Comparison of ENCODE assay signal across 21 cellular contexts in the genomic region with DNA sequence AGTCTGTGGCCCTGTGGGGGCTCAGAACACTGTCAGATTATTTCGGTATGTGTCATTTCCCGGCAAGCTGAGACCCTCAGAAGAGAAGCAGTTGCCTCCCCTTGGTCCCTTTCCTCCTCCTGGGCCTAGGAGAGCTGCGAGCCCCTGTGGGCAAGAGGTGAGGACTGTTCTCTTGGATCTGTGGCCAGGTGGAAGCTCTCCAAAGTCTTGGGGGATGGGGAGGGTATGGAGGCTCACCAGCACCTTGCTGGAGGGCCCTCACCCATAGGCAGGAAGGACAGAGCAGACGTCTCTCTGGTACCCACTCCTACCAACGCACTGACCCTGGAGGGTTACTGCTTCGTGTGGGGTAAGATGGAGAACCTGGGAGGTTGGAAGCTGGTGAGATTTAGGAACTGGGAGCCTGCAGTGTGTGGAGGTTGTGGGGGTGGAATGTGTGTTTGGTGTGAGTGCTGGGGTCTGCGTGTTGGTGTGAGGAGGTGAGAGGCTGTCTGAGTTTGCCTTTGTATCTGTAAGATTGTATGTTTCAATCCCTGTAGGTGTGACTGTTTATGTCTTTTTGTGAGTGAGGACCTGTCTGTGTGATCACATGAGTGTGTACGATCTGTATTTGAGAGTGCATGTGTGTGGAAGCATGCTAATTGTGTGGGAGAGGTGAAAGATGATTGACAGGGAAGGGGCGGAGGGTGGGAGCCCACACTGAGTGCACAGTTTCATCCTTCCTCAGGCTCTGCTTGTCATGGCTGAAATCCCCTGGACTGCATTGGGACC. TPM values are rescaled to one million over a fixed set of nuclear protein-coding genes. Genes with fewer than 3 reads are reported as not detected.
DNase-seq lines count a peak whose midpoint lies in the region; ATAC-seq, FAIRE-seq and TF ChIP-seq lines count a peak whose summit lies in the region.
"Had no signal": no experiment of that assay in that cellular context is flagged by ENCODE, and none has a peak within 500 bp of the region (broad histone marks: within the 10 kb centered on the region; RNA-seq: fewer than 3 reads in every experiment).

No MANE protein-coding gene starts in this region.

- H3K9me2 ChIP-seq in OCI-LY1 (ENCODE audit: low read depth, low read length) = no peaks in the 10 kb centered on the region

- H3K4me3 Mint-ChIP-seq in activated naive CD4-positive, alpha-beta T cell treated with anti-CD3 and anti-CD28 coated beads, Interleukin-2, amount 10 ng/mL, durations not matched to agents 7 days and 5 days = no peak overlapping the region
- H3K4me3 Mint-ChIP-seq: activated naive CD4-positive, alpha-beta T cell treated with anti-CD3 and anti-CD28 coated beads for 36 hours had no signal

- no peak overlapping the region for H2AFZ ChIP-seq in OCI-LY1 (ENCODE audit: low read length)

- no peaks in the 10 kb centered on the region for H3K36me3 ChIP-seq in OCI-LY1 (ENCODE audit: insufficient read depth, low read length)
- H3K36me3 ChIP-seq: ovary, sigmoid colon had no signal

- H3K27ac Mint-ChIP-seq in activated naive CD4-positive, alpha-beta T cell treated with anti-CD3 and anti-CD28 coated beads, Interleukin-2, amount 10 ng/mL, durations not matched to agents 7 days and 5 days = no peak overlapping the region
- H3K27ac Mint-ChIP-seq: activated naive CD4-positive, alpha-beta T cell treated with anti-CD3 and anti-CD28 coated beads for 36 hours had no signal

- peaks cover 77% of the 10 kb centered on the region for H3K4me1 ChIP-seq in OCI-LY1 (ENCODE audit: insufficient read depth, low read length, severe bottlenecking)

- H3K4me2 ChIP-seq in OCI-LY1 (ENCODE audit: low read length) = no peak overlapping the region

- H4K20me1 ChIP-seq in OCI-LY1 (ENCODE audit: insufficient read depth, low read length) = no peaks in the 10 kb centered on the region

- CTCF ChIA-PET in activated naive CD4-positive, alpha-beta T cell treated with anti-CD3 and anti-CD28 coated beads, Interleukin-2, amount 10 ng/mL, durations not matched to agents 7 days and 5 days (lab: Charles Lee) = interaction anchor here (1.1 to 1.7 kb wide), 2 partner anchors 9 to 23 kb away, joined by 3 to 7 read pairs; no protein-coding TSS in a partner anchor

- H3K9me3 ChIP-seq in OCI-LY1 (ENCODE audit: low read length) = no peaks in the 10 kb centered on the region
- H3K9me3 ChIP-seq: mucosa of descending colon, ovary, sigmoid colon had no signal

- no peaks in the 10 kb centered on the region for H3K36me3 Mint-ChIP-seq in activated naive CD4-positive, alpha-beta T cell treated with anti-CD3 and anti-CD28 coated beads, Interleukin-2, amount 10 ng/mL, durations not matched to agents 7 days and 5 days

- no peak for ATAC-seq in HG03159 (IDR thresholded peaks at IDR 0.05; ENCODE audit: unreplicated experiment)
- ATAC-seq: mucosa of descending colon had no signal

- no peak overlapping the region for H3K9ac ChIP-seq in OCI-LY1 (ENCODE audit: low read length)

- peaks cover 20% of the 10 kb centered on the region for H3K4me1 Mint-ChIP-seq in activated naive CD4-positive, alpha-beta T cell treated with anti-CD3 and anti-CD28 coated beads, Interleukin-2, amount 10 ng/mL, durations not matched to agents 7 days and 5 days

- no peaks in the 10 kb centered on the region for H3K79me2 ChIP-seq in OCI-LY1 (ENCODE audit: insufficient read depth, low read length)

- H3K27me3 Mint-ChIP-seq in activated naive CD4-positive, alpha-beta T cell treated with anti-CD3 and anti-CD28 coated beads, Interleukin-2, amount 10 ng/mL, durations not matched to agents 7 days and 5 days = peaks cover 71% of the 10 kb centered on the region

- no peaks in the 10 kb centered on the region for H3F3A ChIP-seq in OCI-LY1 (ENCODE audit: insufficient read depth, low read length)

- H3K4me3 ChIP-seq in OCI-LY1 (ENCODE audit: low read depth, low read length, poor library complexity, severe bottlenecking) (no peak overlapping the region), dorsolateral prefrontal cortex (no peak overlapping the region)
- H3K4me3 ChIP-seq: mucosa of descending colon, ovary, sigmoid colon had no signal

- FAIRE-seq in GM18507 (lab: Jason Lieb, UNC) = peak; percentile 57
- FAIRE-seq: D721Med, frontal cortex, G401.6 had no signal

- peak overlapping the region; percentile 85 for H3K27ac ChIP-seq in OCI-LY1 (ENCODE audit: low read depth, low read length, poor library complexity, severe bottlenecking)
- peak overlapping the region in 58 of 59 donors; percentile 59 to 100 (median 96) for H3K27ac ChIP-seq in dorsolateral prefrontal cortex
- H3K27ac ChIP-seq: ovary, sigmoid colon had no signal

- intact Hi-C loops in dorsolateral prefrontal cortex (cut with DNase I) = no loop called here

- H3K27me3 ChIP-seq in OCI-LY1 (ENCODE audit: insufficient read depth, low read length) (no peaks in the 10 kb centered on the region), dorsolateral prefrontal cortex (no peaks in the 10 kb centered on the region)
- H3K27me3 ChIP-seq: ovary had no signal

- DNase-seq in GM18507 (ENCODE audit: extremely low spot score, insufficient read length, low read depth) = no peak
- DNase-seq in dorsolateral prefrontal cortex = no peak
- peak; percentile 24 for DNase-seq in retina
- no peak for DNase-seq in activated naive CD4-positive, alpha-beta T cell treated with anti-CD3 and anti-CD28 coated beads, Interleukin-2, amount 10 ng/mL, durations not matched to agents 7 days and 5 days
- no peak for DNase-seq in NCI-H524 (lab: John Stamatoyannopoulos, UW)
- DNase-seq in COLO668 (lab: John Stamatoyannopoulos, UW; ENCODE audit: unreplicated experiment) = no peak
- DNase-seq: activated naive CD4-positive, alpha-beta T cell treated with anti-CD3 and anti-CD28 coated beads for 36 hours; activated T-cell treated with anti-CD3 and anti-CD28 coated beads, Interleukin-2, amount 50 U/mL, for 1 hour; mucosa of descending colon; NCI-H1436 treated with DMSO at 0.1 percent for 48 hours; NCI-H345; ovary; sigmoid colon had no signal

- H3K9me3 Mint-ChIP-seq in activated naive CD4-positive, alpha-beta T cell treated with anti-CD3 and anti-CD28 coated beads, Interleukin-2, amount 10 ng/mL, durations not matched to agents 7 days and 5 days = no peaks in the 10 kb centered on the region
- H3K9me3 Mint-ChIP-seq: activated naive CD4-positive, alpha-beta T cell treated with anti-CD3 and anti-CD28 coated beads for 36 hours had no signal

- TF ChIP-seq CTCF in OCI-LY1 (IDR thresholded peaks at IDR 0.05; ENCODE audit: low read length) = no peak
- TF ChIP-seq CTCF in dorsolateral prefrontal cortex (IDR thresholded peaks at IDR 0.05 in 54 of 56, conservative IDR thresholded peaks at IDR 0.05 in 2 of 56; ENCODE audit: low read depth in 1 of 56, partially characterized antibody in 56 of 56) = no peak

RNA-seq across cellular contexts. Expression of a gene that starts 52.4 kb away (rescaled TPM):
- total RNA-seq in dorsolateral prefrontal cortex = 100 to 1,000 TPM in 19 of 120 experiments, 10 to 100 TPM in 101; 37.2 to 251 (median 77.9) TPM
- total RNA-seq: activated naive CD4-positive, alpha-beta T cell treated with anti-CD3 and anti-CD28 coated beads for 36 hours; dermis microvascular lymphatic vessel endothelial cell; epithelial cell of proximal tubule; HT-29 had no signal
